Comparison of ENCODE assay signal across 18 cellular contexts in genomic region chr14:100448376-100448775, GRCh38.
DNase-seq lines count a peak whose midpoint lies in the region; ATAC-seq, FAIRE-seq and TF ChIP-seq lines count a peak whose summit lies in the region.
"Had no signal": no experiment of that assay in that cellular context is flagged by ENCODE, and none has a peak within 500 bp of the region (broad histone marks: within the 10 kb centered on the region; RNA-seq: fewer than 3 reads in every experiment).

No MANE protein-coding gene starts in this region.

- no peak overlapping the region for H3K9ac ChIP-seq in H9 (ENCODE audit: extremely low read depth, insufficient read length, low read length)
- no peak overlapping the region for H3K9ac ChIP-seq in IMR-90 (ENCODE audit: low read depth, low read length)
- no peak overlapping the region for H3K9ac ChIP-seq in H1 (replicated peaks in 1 of 4; ENCODE audit: extremely low read depth in 1 of 4, low read depth in 3 of 4, low read length in 3 of 4)

- peaks cover 29 to 31% of the 10 kb centered on the region in 2 experiments for H3K4me1 Mint-ChIP-seq in H9

- TF ChIP-seq EP300 in H1 (IDR thresholded peaks at IDR 0.05; ENCODE audit: borderline replicate concordance in 1 of 2, low read depth in 2 of 2, low read length in 2 of 2) (no peak), suprapubic skin (IDR thresholded peaks at IDR 0.05) (no peak)

- intact Hi-C loops in IMR-90 (cut with micrococcal nuclease), result no loop called here

- H2BK5ac ChIP-seq in H9 (ENCODE audit: insufficient read length, low read length) (no peak overlapping the region), IMR-90 (ENCODE audit: low read depth, low read length, poor library complexity, severe bottlenecking) (no peak overlapping the region), H1 (ENCODE audit: low read depth, low read length) (no peak overlapping the region)

- no peaks in the 10 kb centered on the region for H3K79me2 ChIP-seq in H9 (ENCODE audit: insufficient read depth, low read length)
- no peaks in the 10 kb centered on the region for H3K79me2 ChIP-seq in H1 (ENCODE audit: control insufficient read depth in 1 of 2, insufficient read depth in 2 of 2, low read length in 2 of 2)

- no peak for ATAC-seq in IMR-90 (ENCODE audit: low read depth)

- H3K36me3 ChIP-seq in IMR-90 (ENCODE audit: control insufficient read depth, insufficient read depth, low read length) (no peaks in the 10 kb centered on the region), H1 (ENCODE audit: control insufficient read depth in 2 of 4, insufficient read depth in 4 of 4, low read length in 3 of 4) (no peaks in the 10 kb centered on the region), neutrophil (no peaks in the 10 kb centered on the region), suprapubic skin (no peaks in the 10 kb centered on the region)
- H3K36me3 ChIP-seq: BE2C, MG63 had no signal

- H3K23ac ChIP-seq in H9 (ENCODE audit: insufficient read length, low read depth, low read length) (no peak overlapping the region), IMR-90 (ENCODE audit: low read depth, low read length) (no peak overlapping the region), H1 (ENCODE audit: insufficient read length) (no peak overlapping the region)

- H3K14ac ChIP-seq in H9 (ENCODE audit: insufficient read depth, low read length) (no peak overlapping the region), IMR-90 (replicated peaks; ENCODE audit: low read depth, low read length) (no peak overlapping the region), H1 (ENCODE audit: insufficient read length) (no peak overlapping the region)

- H4K8ac ChIP-seq in H9 (replicated peaks; ENCODE audit: insufficient read length, low read depth, low read length), result no peak overlapping the region
- no peak overlapping the region for H4K8ac ChIP-seq in IMR-90 (ENCODE audit: low read depth in 2 of 2, low read length in 2 of 2)
- no peak overlapping the region for H4K8ac ChIP-seq in H1 (ENCODE audit: extremely low read depth, insufficient read depth, low read length)

- H3K4me1 ChIP-seq in H9 (ENCODE audit: insufficient read depth, low read length), result peaks cover 4% of the 10 kb centered on the region; the same call in 1 of the 2 replicates
- peaks cover 3% of the 10 kb centered on the region for H3K4me1 ChIP-seq in IMR-90 (ENCODE audit: control insufficient read depth, insufficient read depth, low read length)
- peaks cover 0 to 15% (median 9%) of the 10 kb centered on the region in 4 experiments; a peak in 6 of 7 replicates for H3K4me1 ChIP-seq in H1 (replicated peaks in 1 of 4; ENCODE audit: control insufficient read depth in 3 of 4, insufficient read depth in 4 of 4, low read length in 3 of 4)
- peaks cover 22 to 23% of the 10 kb centered on the region in 2 experiments for H3K4me1 ChIP-seq in neutrophil (ENCODE audit: control insufficient read depth in 1 of 2, insufficient read depth in 1 of 2, low read depth in 1 of 2, low read length in 1 of 2)
- no peaks in the 10 kb centered on the region for H3K4me1 ChIP-seq in suprapubic skin

- no peaks in the 10 kb centered on the region for H3K36me3 Mint-ChIP-seq in H9 (ENCODE audit: insufficient read depth in 1 of 3, low read depth in 3 of 3)

- H3K27me3 Mint-ChIP-seq in H9 (ENCODE audit: low read depth), result no peaks in the 10 kb centered on the region

- H2AK5ac ChIP-seq in H9 (ENCODE audit: insufficient read length, low read length), result no peak overlapping the region
- no peak overlapping the region for H2AK5ac ChIP-seq in IMR-90 (ENCODE audit: low read depth, low read length)
- no peak overlapping the region for H2AK5ac ChIP-seq in H1 (ENCODE audit: low read depth, low read length)

- H3K4ac ChIP-seq in H9 (ENCODE audit: low read depth, low read length), result no peak overlapping the region
- H3K4ac ChIP-seq in IMR-90 (ENCODE audit: low read depth, low read length), result no peak overlapping the region
- no peak overlapping the region for H3K4ac ChIP-seq in H1 (replicated peaks; ENCODE audit: insufficient read length, low read depth, low read length)

- FAIRE-seq in H1 (lab: Jason Lieb, UNC), result no peak
- FAIRE-seq: D721Med had no signal

- H2AK9ac ChIP-seq in IMR-90 (replicated peaks; ENCODE audit: low read depth, low read length, poor library complexity), result no peak overlapping the region

- TF ChIP-seq CTCF in H9 (conservative IDR thresholded peaks at IDR 0.05) (no peak), IMR-90 (conservative IDR thresholded peaks at IDR 0.05; ENCODE audit: low read depth, low read length) (no peak), H1 (IDR thresholded peaks at IDR 0.05; ENCODE audit: control extremely low read depth in 1 of 3, insufficient read depth in 1 of 3, low read depth in 1 of 3, low read length in 3 of 3) (no peak), neutrophil (IDR thresholded peaks at IDR 0.05) (no peak), suprapubic skin (IDR thresholded peaks at IDR 0.05) (no peak)

- H3K4me2 ChIP-seq in H9 (ENCODE audit: insufficient read depth, insufficient read length, low read length), result no peak overlapping the region
- H3K4me2 ChIP-seq in IMR-90 (ENCODE audit: low read depth, low read length), result no peak overlapping the region
- no peak overlapping the region for H3K4me2 ChIP-seq in H1 (ENCODE audit: insufficient read depth in 1 of 2, low read depth in 2 of 2, low read length in 2 of 2)

- peaks cover 15% of the 10 kb centered on the region for H3K9me1 ChIP-seq in IMR-90 (ENCODE audit: insufficient read depth, low read length)

- peak overlapping the region in 1 of 3 experiments; percentile 31; a peak in 1 of 7 replicates for H3K27ac Mint-ChIP-seq in H9

- H4K5ac ChIP-seq in H9 (ENCODE audit: insufficient read length, low read depth, low read length) (no peak overlapping the region), IMR-90 (ENCODE audit: low read depth, low read length) (no peak overlapping the region), H1 (ENCODE audit: insufficient read length, low read depth, low read length) (no peak overlapping the region)

- H4K91ac ChIP-seq in H9 (ENCODE audit: insufficient read length, low read depth, low read length) (no peak overlapping the region), IMR-90 (ENCODE audit: insufficient read depth, low read depth, low read length) (no peak overlapping the region), H1 (replicated peaks; ENCODE audit: insufficient read length, low read length) (no peak overlapping the region)

- no peak overlapping the region for H3K4me3 ChIP-seq in IMR-90 (ENCODE audit: insufficient read depth, low read depth, low read length)
- no peak overlapping the region for H3K4me3 ChIP-seq in H1 (ENCODE audit: extremely low read depth in 1 of 4, insufficient read depth in 2 of 4, low read depth in 3 of 4, low read length in 4 of 4)
- no peak overlapping the region for H3K4me3 ChIP-seq in neutrophil (ENCODE audit: low read depth in 1 of 2, low read length in 1 of 2)
- H3K4me3 ChIP-seq in suprapubic skin, result no peak overlapping the region
- H3K4me3 ChIP-seq: MG63 had no signal

- TF ChIP-seq RAD21 in IMR-90 (IDR thresholded peaks at IDR 0.05; ENCODE audit: low read length) (no peak), H1 (IDR thresholded peaks at IDR 0.05 in 1 of 2, conservative IDR thresholded peaks at IDR 0.05 in 1 of 2; ENCODE audit: low read depth in 2 of 2, low read length in 2 of 2) (no peak)

- H3K27me3 ChIP-seq in H9 (ENCODE audit: insufficient read depth, low read length) (no peaks in the 10 kb centered on the region), IMR-90 (ENCODE audit: control insufficient read depth, insufficient read depth, low read length) (no peaks in the 10 kb centered on the region), H1 (replicated peaks in 1 of 4; ENCODE audit: control insufficient read depth in 3 of 4, extremely low read depth in 1 of 4, insufficient read depth in 3 of 4, low read length in 3 of 4) (no peaks in the 10 kb centered on the region), neutrophil (no peaks in the 10 kb centered on the region), suprapubic skin (no peaks in the 10 kb centered on the region)
- H3K27me3 ChIP-seq: BE2C, MG63 had no signal

- H3K4me3 Mint-ChIP-seq in H9, result no peak overlapping the region

- H3K23me2 ChIP-seq in H9 (ENCODE audit: insufficient read length, low read depth, low read length, poor library complexity, severe bottlenecking) (no peaks in the 10 kb centered on the region), H1 (ENCODE audit: low read depth, low read length) (peaks cover 2% of the 10 kb centered on the region; the same call in 1 of the 2 replicates)

- H3K9me3 ChIP-seq in H9 (ENCODE audit: control insufficient read depth, low read depth, low read length) (no peaks in the 10 kb centered on the region), IMR-90 (ENCODE audit: control insufficient read depth, insufficient read depth, low read length) (no peaks in the 10 kb centered on the region), H1 (ENCODE audit: insufficient read depth in 2 of 2, low read depth in 1 of 2, low read length in 1 of 2) (no peaks in the 10 kb centered on the region), neutrophil (no peaks in the 10 kb centered on the region), suprapubic skin (no peaks in the 10 kb centered on the region)
- H3K9me3 ChIP-seq: BE2C, MG63 had no signal

- WGBS in H9 (ENCODE audit: extremely low coverage, insufficient read length, low lambda C conversion rate), result no CpG with 5 or more reads among the region's 5 CpGs
- no CpG with 5 or more reads among the region's 5 CpGs for WGBS in IMR-90 (ENCODE audit: extremely low coverage in 2 of 2, insufficient read length in 1 of 2), 2 experiments
- 84% methylated on average over 4 of the region's 5 CpGs; no CpG with 5 or more reads in 1 of the 2 experiments for WGBS in H1 (ENCODE audit: extremely low coverage in 1 of 2, insufficient coverage in 1 of 2, insufficient read length in 1 of 2, insufficient replicate concordance in 2 of 2, low coverage in 1 of 2, low lambda C conversion rate in 2 of 2, missing lambda C conversion rate in 1 of 2), 2 experiments
- 95% methylated on average over 5 of the region's 5 CpGs for WGBS in suprapubic skin

- H3K56ac ChIP-seq in H9 (ENCODE audit: insufficient read length, low read depth, low read length), result no peak overlapping the region
- no peak overlapping the region for H3K56ac ChIP-seq in IMR-90 (ENCODE audit: extremely low read depth, insufficient read depth, low read length)
- no peak overlapping the region for H3K56ac ChIP-seq in H1 (replicated peaks; ENCODE audit: insufficient read length, low read depth, low read length)

- H4K20me1 ChIP-seq in H9 (ENCODE audit: control insufficient read depth, insufficient read depth, insufficient read length), result no peaks in the 10 kb centered on the region
- H4K20me1 ChIP-seq in IMR-90 (ENCODE audit: insufficient read depth, low read length), result peaks cover 22% of the 10 kb centered on the region; the same call in 1 of the 2 replicates
- H4K20me1 ChIP-seq in H1 (replicated peaks in 1 of 2; ENCODE audit: control insufficient read depth in 1 of 2, insufficient read depth in 2 of 2, low read length in 2 of 2), result no peaks in the 10 kb centered on the region

- H2AFZ ChIP-seq in H9 (ENCODE audit: low read length), result no peak overlapping the region
- peak overlapping the region; percentile 36 for H2AFZ ChIP-seq in IMR-90 (replicated peaks; ENCODE audit: low read length, poor library complexity)
- H2AFZ ChIP-seq in H1 (ENCODE audit: low read length), result no peak overlapping the region

- DNase-seq in H9 (peak; percentile 15), IMR-90 (no peak), H1 (ENCODE audit: low read depth in 1 of 2, low spot score in 2 of 2) (no peak), suprapubic skin (ENCODE audit: low spot score in 2 of 2) (no peak), NCI-H2171 (lab: John Stamatoyannopoulos, UW) (no peak)
- no peak for DNase-seq in activated CD8-positive, alpha-beta memory T cell treated with anti-CD3 and anti-CD28 coated beads, Interleukin-2, amount 50 U/mL, for 48 hours
- DNase-seq: BE2C, EL, GF-D8, Kasumi-1, NCI-H1105, NCI-H2081 treated with DMSO at 0.1 percent for 48 hours, NCI-H446, NCI-H526, Right ventricle myocardium superior had no signal

- no TSS peak for BruUV-seq in IMR-90 (replicated peaks; lab: Mats Ljungman, UMichigan)

- dilution Hi-C loops in IMR-90 (cut with HindIII; ENCODE audit: low sequenced_read_pairs, unreplicated experiment), result no loop called here

- H2BK15ac ChIP-seq in H9 (ENCODE audit: low read depth, low read length), result no peak overlapping the region
- no peak overlapping the region for H2BK15ac ChIP-seq in IMR-90 (ENCODE audit: low read depth, low read length)
- H2BK15ac ChIP-seq in H1 (ENCODE audit: low read length), result peak overlapping the region; percentile 49; the same call in 1 of the 2 replicates

- TF ChIP-seq POLR2A in IMR-90 (IDR thresholded peaks at IDR 0.05; ENCODE audit: low read depth, low read length) (no peak), H1 (IDR thresholded peaks at IDR 0.05; ENCODE audit: control extremely low read depth in 1 of 2, low read depth in 2 of 2, low read length in 2 of 2) (no peak), suprapubic skin (IDR thresholded peaks at IDR 0.05) (no peak)

- no peak overlapping the region for H3K18ac ChIP-seq in H9 (ENCODE audit: insufficient read length, low read depth, low read length)
- no peak overlapping the region for H3K18ac ChIP-seq in IMR-90 (ENCODE audit: low read depth, low read length)
- H3K18ac ChIP-seq in H1 (ENCODE audit: extremely low read depth, low read length), result no peak overlapping the region

- CTCF ChIA-PET in IMR-90 (lab: Yijun Ruan, JAX), result no interaction called here
- CTCF ChIA-PET in H1 (lab: Charles Lee; ENCODE audit: partially characterized antibody), result interaction anchor here (0.7 to 2.1 kb wide), 2 partner anchors 13 to 537 kb away, joined by 3 to 4 read pairs; no protein-coding TSS in a partner anchor

- no peaks in the 10 kb centered on the region for H3K9me3 Mint-ChIP-seq in H9

- H3K79me1 ChIP-seq in H9 (ENCODE audit: insufficient read depth, low read depth, low read length, poor library complexity, severe bottlenecking) (no peaks in the 10 kb centered on the region), IMR-90 (ENCODE audit: low read depth in 1 of 2, low read length in 2 of 2) (peaks cover 4 to 9% of the 10 kb centered on the region in 2 experiments; a peak in 3 of 4 replicates), H1 (ENCODE audit: low read depth, low read length) (0 out of 2 replicates have a peak, but pooled peaks cover 4% of the 10 kb centered on the region)

- no peak overlapping the region for H3T11ph ChIP-seq in H9 (ENCODE audit: low read length)

- H2BK20ac ChIP-seq in H9 (ENCODE audit: low read depth, low read length, poor library complexity, severe bottlenecking) (no peak overlapping the region), IMR-90 (ENCODE audit: low read depth, low read length) (no peak overlapping the region), H1 (ENCODE audit: low read length) (no peak overlapping the region)

- H3K27ac ChIP-seq in H9 (ENCODE audit: insufficient read length, low read depth, low read length) (no peak overlapping the region), IMR-90 (ENCODE audit: insufficient read depth, low read length) (no peak overlapping the region), H1 (ENCODE audit: low read depth, low read length) (no peak overlapping the region), neutrophil (peak overlapping the region; percentile 64), suprapubic skin (no peak overlapping the region)

- H2BK12ac ChIP-seq in H9 (ENCODE audit: insufficient read length, low read depth, low read length) (no peak overlapping the region), H1 (ENCODE audit: low read depth, low read length) (no peak overlapping the region; the same call in 1 of the 2 replicates)

- POLR2A ChIA-PET in IMR-90 (lab: Charles Lee; ENCODE audit: unreplicated experiment) (no interaction called here), H1 (lab: Charles Lee; ENCODE audit: partially characterized antibody) (interaction anchor here (0.7 kb wide), 1 partner anchor 20 kb away, joined by 3 read pairs; no protein-coding TSS in a partner anchor)

- in situ Hi-C loops in IMR-90 (cut with MboI; ENCODE audit: low sequenced_read_pairs), result no loop called here

- H2BK120ac ChIP-seq in H9 (ENCODE audit: low read depth, low read length, poor library complexity, severe bottlenecking) (no peak overlapping the region), IMR-90 (ENCODE audit: low read depth, low read length) (no peak overlapping the region), H1 (replicated peaks; ENCODE audit: low read depth, low read length) (no peak overlapping the region)
